21 cellular contexts compared by ENCODE assay signal in genomic region chr6:15989397-15989796, GRCh38.
A peak's percentile ranks its signal among the peaks of the same experiment; 100 is the strongest.
DNase-seq lines count a peak whose midpoint lies in the region; ATAC-seq and TF ChIP-seq lines count a peak whose summit lies in the region.
"Had no signal": no experiment of that assay in that cellular context is flagged by ENCODE, and none has a peak within 500 bp of the region (broad histone marks: within the 10 kb centered on the region; RNA-seq: fewer than 3 reads in every experiment).

No MANE protein-coding gene starts in this region.

- no peaks in the 10 kb centered on the region for H3K9me3 ChIP-seq in tibial nerve
- H3K9me3 ChIP-seq: gastroesophageal sphincter, ovary, thoracic aorta had no signal

- peak; percentile 74 for ATAC-seq in GM18511 (IDR thresholded peaks at IDR 0.05; ENCODE audit: unreplicated experiment)
- ATAC-seq in HG02759 (IDR thresholded peaks at IDR 0.05; ENCODE audit: unreplicated experiment) = peak; percentile 85
- ATAC-seq: gastroesophageal sphincter, HCT116 had no signal

- H3K36me3 Mint-ChIP-seq in activated T-helper 1 cell treated with anti-CD3 and anti-CD28 coated beads, Interleukin-12 subunit alpha, Interleukin-12 subunit beta, Interleukin-2, Interleukin-4 antibody, amounts not matched to agents 30 ng/mL and 10 ng/mL and 1 ng/mL, durations not matched to agents 14 hours and 24 hours and 36 hours (ENCODE audit: low read depth) = no peaks in the 10 kb centered on the region
- H3K36me3 Mint-ChIP-seq in HFFc6 (ENCODE audit: low read depth) = no peaks in the 10 kb centered on the region
- H3K36me3 Mint-ChIP-seq: activated naive CD8-positive, alpha-beta T cell treated with anti-CD3 and anti-CD28 coated beads, Interleukin-2, amount 10 ng/mL, durations not matched to agents 7 days and 5 days had no signal

- WGBS in tibial nerve, 2 donors = 95 to 98% methylated on average over 2 of the region's 2 CpGs

- no peak overlapping the region for H3K4me3 ChIP-seq in tibial nerve
- H3K4me3 ChIP-seq: gastroesophageal sphincter, ovary, smooth muscle cell, thoracic aorta had no signal

- intact Hi-C loops in activated T-helper 1 cell treated with anti-CD3 and anti-CD28 coated beads, Interleukin-12 subunit alpha, Interleukin-12 subunit beta, Interleukin-2, Interleukin-4 antibody, amounts not matched to agents 30 ng/mL and 10 ng/mL and 1 ng/mL, durations not matched to agents 14 hours and 24 hours and 36 hours (cut with micrococcal nuclease) = loop anchor here (5.0 kb wide), 1 partner anchor 297 kb away; no protein-coding TSS in a partner anchor

- H3K36me3 ChIP-seq in tibial nerve = no peaks in the 10 kb centered on the region
- H3K36me3 ChIP-seq: gastroesophageal sphincter, ovary, thoracic aorta had no signal

- peak overlapping the region; percentile 74 for H3K27ac Mint-ChIP-seq in activated T-helper 1 cell treated with anti-CD3 and anti-CD28 coated beads, Interleukin-12 subunit alpha, Interleukin-12 subunit beta, Interleukin-2, Interleukin-4 antibody, amounts not matched to agents 30 ng/mL and 10 ng/mL and 1 ng/mL, durations not matched to agents 14 hours and 24 hours and 36 hours
- no peak overlapping the region for H3K27ac Mint-ChIP-seq in HFFc6
- H3K27ac Mint-ChIP-seq: activated naive CD8-positive, alpha-beta T cell treated with anti-CD3 and anti-CD28 coated beads, Interleukin-2, amount 10 ng/mL, durations not matched to agents 7 days and 5 days had no signal

- H3K4me1 ChIP-seq in tibial nerve = no peaks in the 10 kb centered on the region
- H3K4me1 ChIP-seq: gastroesophageal sphincter had no signal

- no peak overlapping the region for H3K27ac ChIP-seq in tibial nerve
- H3K27ac ChIP-seq: C4-2B, gastroesophageal sphincter, ovary, thoracic aorta had no signal

- DNase-seq in GM19240 (ENCODE audit: insufficient read length, low spot score) = peak; percentile 23
- no peak for DNase-seq in activated T-helper 1 cell treated with anti-CD3 and anti-CD28 coated beads, Interleukin-12 subunit alpha, Interleukin-12 subunit beta, Interleukin-2, Interleukin-4 antibody, amounts not matched to agents 30 ng/mL and 10 ng/mL and 1 ng/mL, durations not matched to agents 14 hours and 24 hours and 36 hours (ENCODE audit: low spot score)
- no peak for DNase-seq in tibial nerve (ENCODE audit: low spot score in 2 of 2)
- no peak for DNase-seq in NCI-H510A treated with DMSO at 0.1 percent for 48 hours (lab: John Stamatoyannopoulos, UW)
- no peak for DNase-seq in MV-4-11 (lab: John Stamatoyannopoulos, UW)
- no peak for DNase-seq in HFFc6
- DNase-seq: activated naive CD8-positive, alpha-beta T cell treated with anti-CD3 and anti-CD28 coated beads, Interleukin-2, amount 10 ng/mL, durations not matched to agents 7 days and 5 days; caudate nucleus; EL; KG1; NCI-H69; ovary; RPMI8226; T-helper 9 cell had no signal

- no peak overlapping the region for H3K4me3 Mint-ChIP-seq in activated T-helper 1 cell treated with anti-CD3 and anti-CD28 coated beads, Interleukin-12 subunit alpha, Interleukin-12 subunit beta, Interleukin-2, Interleukin-4 antibody, amounts not matched to agents 30 ng/mL and 10 ng/mL and 1 ng/mL, durations not matched to agents 14 hours and 24 hours and 36 hours
- no peak overlapping the region for H3K4me3 Mint-ChIP-seq in HFFc6
- H3K4me3 Mint-ChIP-seq: activated naive CD8-positive, alpha-beta T cell treated with anti-CD3 and anti-CD28 coated beads, Interleukin-2, amount 10 ng/mL, durations not matched to agents 7 days and 5 days had no signal

- no peak for TF ChIP-seq EP300 in tibial nerve (IDR thresholded peaks at IDR 0.05)

- H3K4me1 Mint-ChIP-seq in activated T-helper 1 cell treated with anti-CD3 and anti-CD28 coated beads, Interleukin-12 subunit alpha, Interleukin-12 subunit beta, Interleukin-2, Interleukin-4 antibody, amounts not matched to agents 30 ng/mL and 10 ng/mL and 1 ng/mL, durations not matched to agents 14 hours and 24 hours and 36 hours (ENCODE audit: low read depth) = peaks cover 29% of the 10 kb centered on the region
- no peaks in the 10 kb centered on the region for H3K4me1 Mint-ChIP-seq in HFFc6 (ENCODE audit: low read depth)
- H3K4me1 Mint-ChIP-seq: activated naive CD8-positive, alpha-beta T cell treated with anti-CD3 and anti-CD28 coated beads, Interleukin-2, amount 10 ng/mL, durations not matched to agents 7 days and 5 days had no signal

- H3K27me3 Mint-ChIP-seq in activated T-helper 1 cell treated with anti-CD3 and anti-CD28 coated beads, Interleukin-12 subunit alpha, Interleukin-12 subunit beta, Interleukin-2, Interleukin-4 antibody, amounts not matched to agents 30 ng/mL and 10 ng/mL and 1 ng/mL, durations not matched to agents 14 hours and 24 hours and 36 hours (ENCODE audit: insufficient read depth) = peaks cover 3% of the 10 kb centered on the region
- no peaks in the 10 kb centered on the region; the same call in 1 of the 2 replicates for H3K27me3 Mint-ChIP-seq in HFFc6 (ENCODE audit: insufficient read depth)

- H3K27me3 ChIP-seq in tibial nerve = no peaks in the 10 kb centered on the region
- H3K27me3 ChIP-seq: gastroesophageal sphincter, ovary had no signal

- no peak for TF ChIP-seq POLR2A in tibial nerve (IDR thresholded peaks at IDR 0.05)

- TF ChIP-seq CTCF in tibial nerve (IDR thresholded peaks at IDR 0.05) (no peak), HFFc6 (IDR thresholded peaks at IDR 0.05) (no peak)

- H3K9me3 Mint-ChIP-seq in activated T-helper 1 cell treated with anti-CD3 and anti-CD28 coated beads, Interleukin-12 subunit alpha, Interleukin-12 subunit beta, Interleukin-2, Interleukin-4 antibody, amounts not matched to agents 30 ng/mL and 10 ng/mL and 1 ng/mL, durations not matched to agents 14 hours and 24 hours and 36 hours = no peaks in the 10 kb centered on the region
- peaks cover 14% of the 10 kb centered on the region; the same call in 1 of the 2 replicates for H3K9me3 Mint-ChIP-seq in HFFc6
- H3K9me3 Mint-ChIP-seq: activated naive CD8-positive, alpha-beta T cell treated with anti-CD3 and anti-CD28 coated beads, Interleukin-2, amount 10 ng/mL, durations not matched to agents 7 days and 5 days had no signal
